8 cellular contexts compared by ENCODE assay signal in genomic region chr22:50030315-50031188, GRCh38. TPM values are rescaled to one million over a fixed set of nuclear protein-coding genes. Genes with fewer than 3 reads are reported as not detected.
DNase-seq lines count a peak whose midpoint lies in the region; ATAC-seq and TF ChIP-seq lines count a peak whose summit lies in the region.

No MANE protein-coding gene starts in this region.

- H3K4me3 ChIP-seq in BE2C (ENCODE audit: low read depth, low read length), result no peak overlapping the region
- no peak overlapping the region for H3K4me3 ChIP-seq in kidney epithelial cell (ENCODE audit: low read depth, low read length)

- no peaks in the 10 kb centered on the region; the same call in 1 of the 2 replicates for H3K4me1 ChIP-seq in BE2C

- peaks cover 15% of the 10 kb centered on the region for H3K27me3 Mint-ChIP-seq in central memory CD8-positive, alpha-beta T cell

- peaks cover 8% of the 10 kb centered on the region for H3K4me1 Mint-ChIP-seq in central memory CD8-positive, alpha-beta T cell

- peak; percentile 58 for ATAC-seq in GM21786 (IDR thresholded peaks at IDR 0.05; ENCODE audit: unreplicated experiment)
- peak; percentile 88 for ATAC-seq in central memory CD8-positive, alpha-beta T cell (replicated peaks; ENCODE audit: extremely low read depth, poor library complexity, severe bottlenecking)
- ATAC-seq in GM21381 (IDR thresholded peaks at IDR 0.05; ENCODE audit: unreplicated experiment), result no peak

- no peaks in the 10 kb centered on the region for H3K9me3 ChIP-seq in BE2C

- H3K9me3 Mint-ChIP-seq in central memory CD8-positive, alpha-beta T cell, result no peaks in the 10 kb centered on the region

- DNase-seq in BE2C (peak; percentile 82), NCI-H2171 treated with DMSO at 0.1 percent for 48 hours (lab: John Stamatoyannopoulos, UW) (peak; percentile 75), kidney epithelial cell (ENCODE audit: low read depth) (peak; percentile 4)
- DNase-seq in activated CD4-positive, alpha-beta T cell treated with anti-CD3 and anti-CD28 coated beads for 24 hours (ENCODE audit: low read depth in 2 of 2), result peak; percentile 77 to 81
- peak; percentile 66 to 83 for DNase-seq in central memory CD8-positive, alpha-beta T cell (ENCODE audit: low spot score in 2 of 2)
- DNase-seq in stimulated activated CD4-positive, alpha-beta T cell treated with anti-CD3 and anti-CD28 coated beads, Interleukin-2, amount 100 ng/mL, for 24 hours, result peak; percentile 84 to 90

- H3K36me3 Mint-ChIP-seq in central memory CD8-positive, alpha-beta T cell (ENCODE audit: insufficient read depth), result peaks cover 1% of the 10 kb centered on the region

- no peak overlapping the region for H3K4me3 Mint-ChIP-seq in central memory CD8-positive, alpha-beta T cell

- H3K36me3 ChIP-seq in BE2C, result no peaks in the 10 kb centered on the region
- no peaks in the 10 kb centered on the region for H3K36me3 ChIP-seq in kidney epithelial cell (ENCODE audit: control insufficient read depth, insufficient read depth, low read length)

- TF ChIP-seq CTCF in BE2C (IDR thresholded peaks at IDR 0.05; ENCODE audit: low read depth, low read length), result peak; percentile 83
- TF ChIP-seq CTCF in kidney epithelial cell (IDR thresholded peaks at IDR 0.05; ENCODE audit: insufficient read depth, low read length, poor library complexity, severe bottlenecking), result peak; percentile 85

- no peak overlapping the region for H3K27ac Mint-ChIP-seq in central memory CD8-positive, alpha-beta T cell (ENCODE audit: low read depth)

- H3K27me3 ChIP-seq in BE2C (0 out of 2 replicates have a peak, but pooled peaks cover 4% of the 10 kb centered on the region), kidney epithelial cell (ENCODE audit: control insufficient read depth, insufficient read depth, low read length) (peaks cover 34% of the 10 kb centered on the region)

RNA-seq across cellular contexts. Expression of gene IL17REL, which starts 18.0 kb away (rescaled TPM):
- polyA plus RNA-seq in BE2C (2012; ENCODE audit: insufficient read depth, insufficient read length, low read depth), result not detected
- total RNA-seq in kidney epithelial cell, result not detected in 2 replicates

RNA-seq across cellular contexts. Expression of gene TTLL8, which starts 27.5 kb away (rescaled TPM):
- not detected for polyA plus RNA-seq in BE2C (2012; ENCODE audit: insufficient read depth, insufficient read length, low read depth)
- not detected in 2 replicates for total RNA-seq in kidney epithelial cell

RNA-seq across cellular contexts. Expression of gene MLC1, which starts 54.7 kb away (rescaled TPM):
- not detected for polyA plus RNA-seq in BE2C (2012; ENCODE audit: insufficient read depth, insufficient read length, low read depth)
- total RNA-seq in kidney epithelial cell, result not detected in 2 replicates

RNA-seq across cellular contexts. Expression of gene MOV10L1, which starts 59.3 kb away (rescaled TPM):
- not detected for polyA plus RNA-seq in BE2C (2012; ENCODE audit: insufficient read depth, insufficient read length, low read depth)
- total RNA-seq in kidney epithelial cell, result 0.21 and 1.7 TPM in 2 replicates

Comparison
In these comparisons a context has a peak if more than half of its experiments do, and no peak if none do; other contexts are left out.
1. DNase-seq: peak in every context shown above with its lines; median percentile 87 in stimulated activated CD4-positive, alpha-beta T cell treated with anti-CD3 and anti-CD28 coated beads, Interleukin-2, amount 100 ng/mL, for 24 hours; 82 in BE2C; 79 in activated CD4-positive, alpha-beta T cell treated with anti-CD3 and anti-CD28 coated beads for 24 hours; 75 in NCI-H2171 treated with DMSO at 0.1 percent for 48 hours; 74 in central memory CD8-positive, alpha-beta T cell; 4 in kidney epithelial cell.